In the genomic region with DNA sequence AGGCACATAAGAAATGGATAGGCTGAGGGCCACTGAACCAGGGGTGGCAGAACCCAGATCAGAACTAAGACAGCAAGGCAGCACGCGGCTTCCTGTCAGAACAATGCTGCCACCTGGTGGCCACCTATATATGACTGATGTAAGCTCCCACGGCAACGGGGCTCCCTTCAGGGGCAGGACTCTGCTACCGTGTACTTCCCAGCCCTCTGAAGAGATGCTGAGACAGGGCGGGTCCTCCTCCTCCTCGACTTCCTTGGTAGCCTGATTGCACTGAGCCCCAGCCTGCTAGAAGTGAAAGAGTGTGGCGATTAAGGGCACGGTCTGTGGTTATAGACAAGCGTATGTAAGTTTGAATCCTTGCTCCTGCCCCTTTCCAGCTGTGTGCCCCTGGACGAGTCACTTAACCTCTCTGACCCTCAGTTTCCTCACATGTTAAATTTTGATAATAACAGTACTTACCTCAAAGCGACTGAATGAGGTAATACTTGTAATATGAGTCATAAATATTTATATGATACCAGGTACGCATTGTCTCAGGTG, we compare ENCODE assay signal across 8 cellular contexts. TPM values are rescaled to one million over a fixed set of nuclear protein-coding genes. Genes with fewer than 3 reads are reported as not detected.
DNase-seq lines count a peak whose midpoint lies in the region; ATAC-seq, FAIRE-seq and TF ChIP-seq lines count a peak whose summit lies in the region.

No MANE protein-coding gene starts in this region.

- ATAC-seq in HG02642 (IDR thresholded peaks at IDR 0.05; ENCODE audit: poor library complexity, unreplicated experiment) (peak; percentile 93), aorta (ENCODE audit: low FRiP score) (peak; percentile 91)

- no peaks in the 10 kb centered on the region for H3K27me3 Mint-ChIP-seq in activated naive CD4-positive, alpha-beta T cell treated with anti-CD3 and anti-CD28 coated beads, Interleukin-2, amount 50 U/mL, for 24 hours

- FAIRE-seq in GM12891 (lab: Jason Lieb, UNC), result peak; percentile 97

- TF ChIP-seq CTCF in cardiac muscle cell (IDR thresholded peaks at IDR 0.05; ENCODE audit: low read depth, low read length), result peak; percentile 85

- H3K27me3 ChIP-seq in cardiac muscle cell (no peaks in the 10 kb centered on the region), aorta (ENCODE audit: control insufficient read depth in 1 of 2, insufficient read depth in 2 of 2, low read length in 1 of 2) (no peaks in the 10 kb centered on the region)

- no peaks in the 10 kb centered on the region for H3K9me3 Mint-ChIP-seq in activated naive CD4-positive, alpha-beta T cell treated with anti-CD3 and anti-CD28 coated beads, Interleukin-2, amount 50 U/mL, for 24 hours

- intact Hi-C loops in aorta (cut with DNase I), result no loop called here

- H3K4me3 ChIP-seq in cardiac muscle cell (no peak overlapping the region), aorta (ENCODE audit: low read length in 2 of 2) (no peak overlapping the region)

- H3K36me3 Mint-ChIP-seq in activated naive CD4-positive, alpha-beta T cell treated with anti-CD3 and anti-CD28 coated beads, Interleukin-2, amount 50 U/mL, for 24 hours, result no peaks in the 10 kb centered on the region

- H3K27ac Mint-ChIP-seq in activated naive CD4-positive, alpha-beta T cell treated with anti-CD3 and anti-CD28 coated beads, Interleukin-2, amount 50 U/mL, for 24 hours, result peak overlapping the region; percentile 84

- no peaks in the 10 kb centered on the region for H3K36me3 ChIP-seq in cardiac muscle cell
- H3K36me3 ChIP-seq in aorta (ENCODE audit: control insufficient read depth in 1 of 2, insufficient read depth in 2 of 2, low read length in 1 of 2), result no peaks in the 10 kb centered on the region

- no peaks in the 10 kb centered on the region for H3K4me1 ChIP-seq in cardiac muscle cell (ENCODE audit: low read depth)
- H3K4me1 ChIP-seq in aorta (ENCODE audit: control insufficient read depth in 1 of 2, insufficient read depth in 2 of 2, low read length in 2 of 2), result no peaks in the 10 kb centered on the region

- peaks cover 7% of the 10 kb centered on the region for H3K4me1 Mint-ChIP-seq in activated naive CD4-positive, alpha-beta T cell treated with anti-CD3 and anti-CD28 coated beads, Interleukin-2, amount 50 U/mL, for 24 hours

- H3K9me3 ChIP-seq in cardiac muscle cell (ENCODE audit: low read depth), result no peaks in the 10 kb centered on the region
- H3K9me3 ChIP-seq in aorta (ENCODE audit: control insufficient read depth, low read length), result no peaks in the 10 kb centered on the region

- no peak for TF ChIP-seq POLR2A in GM12891 (IDR thresholded peaks at IDR 0.05; ENCODE audit: low read depth, low read length)

- no peak overlapping the region for H3K4me3 Mint-ChIP-seq in activated naive CD4-positive, alpha-beta T cell treated with anti-CD3 and anti-CD28 coated beads, Interleukin-2, amount 50 U/mL, for 24 hours

- H3K27ac ChIP-seq in cardiac muscle cell (no peak overlapping the region), aorta (ENCODE audit: low read depth in 1 of 2, low read length in 2 of 2) (no peak overlapping the region)

- peak; percentile 76 for DNase-seq in GM12891 (ENCODE audit: insufficient read length, low spot score)
- DNase-seq in NCI-H1105 (lab: John Stamatoyannopoulos, UW), result peak; percentile 52
- peak; percentile 89 for DNase-seq in SKM-1 (lab: John Stamatoyannopoulos, UW; ENCODE audit: unreplicated experiment)
- DNase-seq in cardiac muscle cell (ENCODE audit: low read depth in 1 of 2, low spot score in 1 of 2), result peak; percentile 91 to 94
- DNase-seq in pulmonary artery endothelial cell (ENCODE audit: low read depth, low spot score), result peak; percentile 52
- DNase-seq in aorta, result peak; percentile 92 to 93

- 17 to 18% methylated on average over 13 of the region's 13 CpGs for WGBS in aorta, 2 donors

TF ChIP-seq in GM12891, 5 proteins besides CTCF, POLR2A, EP300 and RAD21:
- TF ChIP-seq PAX5 (IDR thresholded peaks at IDR 0.05; ENCODE audit: insufficient read depth, low read length, severe bottlenecking) (no peak), TAF1 (IDR thresholded peaks at IDR 0.05; ENCODE audit: low read depth, low read length) (no peak), SPI1 (IDR thresholded peaks at IDR 0.05; ENCODE audit: low read depth, low read length) (no peak), POLR2AphosphoS5 (IDR thresholded peaks at IDR 0.05; ENCODE audit: low read depth, low read length) (no peak), POU2F2 (IDR thresholded peaks at IDR 0.05; ENCODE audit: low read depth, low read length) (no peak)
TF ChIP-seq in GM12891: peak in this region for 0.

RNA-seq across cellular contexts. Expression of a gene that starts 13.3 kb away (rescaled TPM):
- 5,398 TPM for polyA plus RNA-seq in GM12891 (2012; ENCODE audit: low read depth, missing spikeins)
- total RNA-seq in cardiac muscle cell (2,228 and 2,781 TPM in 2 replicates), pulmonary artery endothelial cell (2,175 and 2,829 TPM in 2 replicates), aorta (1,000 to 10,000 TPM; 1,419 to 1,480 TPM)
- polyA plus RNA-seq in cardiac muscle cell (1,307 and 1,584 TPM in 2 replicates), aorta (1,000 to 10,000 TPM; 3,586 to 6,043 TPM)

RNA-seq across cellular contexts. Expression of a gene that starts 23.5 kb away (rescaled TPM):
- polyA plus RNA-seq in GM12891 (2012; ENCODE audit: low read depth, missing spikeins), result 7,750 TPM
- total RNA-seq in cardiac muscle cell, result 11.7 and 12.6 TPM in 2 replicates
- 16.3 and 23.7 TPM in 2 replicates for polyA plus RNA-seq in cardiac muscle cell
- total RNA-seq in pulmonary artery endothelial cell, result 0.07 and 1.6 TPM in 2 replicates
- total RNA-seq in aorta, result 1,000 to 10,000 TPM in 1 of 2 donors, 100 to 1,000 TPM in 1; 677 to 1,639 TPM
- 100 to 1,000 TPM; 114 to 361 TPM for polyA plus RNA-seq in aorta

Comparison
In these comparisons a context has a peak if more than half of its experiments do, and no peak if none do; other contexts are left out.
1. RNA of a gene that starts 23.5 kb away (total RNA-seq): 677 to 1,639 TPM in aorta; 11.7 to 12.6 TPM in cardiac muscle cell and 0.07 to 1.6 TPM in pulmonary artery endothelial cell; every median in the first group is over 10 times any median in the second.
2. Peak in every context shown above with its lines, with median percentiles within 50 percentile points of each other: DNase-seq.